ENCODE assay signal across 7 cellular contexts in the genomic region with DNA sequence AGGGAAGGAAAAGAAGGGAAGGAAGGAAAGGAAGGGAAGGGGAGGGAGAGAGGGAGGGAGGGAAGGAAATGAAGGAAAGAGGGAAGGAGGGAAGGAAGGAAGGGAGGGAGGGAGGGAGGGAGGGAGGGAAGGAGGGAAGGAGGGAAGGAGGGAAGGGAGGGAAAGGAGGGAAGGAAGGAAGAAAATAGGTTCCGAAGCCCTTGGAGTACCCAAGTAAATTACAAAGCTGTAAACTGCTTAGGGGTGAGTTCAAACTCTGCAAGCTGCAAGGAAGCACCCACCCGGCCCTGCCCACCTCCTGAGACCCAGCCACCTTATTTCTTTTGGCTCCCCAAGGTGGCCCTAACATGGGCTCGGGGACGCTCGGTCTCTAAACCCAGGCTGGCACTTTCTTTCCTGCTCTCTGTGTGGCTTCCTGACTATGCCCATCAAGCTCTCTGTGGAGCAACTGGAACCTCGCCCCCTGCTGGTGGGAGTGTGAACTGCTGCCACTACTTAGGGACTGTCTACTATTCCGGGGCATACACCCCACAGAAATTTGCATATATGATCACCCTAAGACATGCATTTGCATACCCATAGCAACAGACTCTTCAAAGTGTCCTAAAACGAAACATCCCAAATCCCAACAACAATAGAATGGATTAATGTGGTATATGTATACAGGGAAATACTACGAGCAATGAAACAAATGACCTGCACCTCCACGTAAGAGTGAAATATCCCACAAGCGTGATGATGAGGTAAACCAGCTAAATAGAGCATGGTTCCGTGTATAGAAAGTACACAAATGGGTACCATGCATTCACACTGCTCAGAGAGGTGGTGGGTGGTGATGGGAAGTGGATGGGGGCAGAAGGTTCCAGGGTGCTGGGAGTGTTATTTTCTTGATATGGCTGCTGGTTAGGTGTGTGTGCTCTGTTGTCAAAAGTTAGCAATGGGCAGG.
DNase-seq lines count a peak whose midpoint lies in the region; TF ChIP-seq lines count a peak whose summit lies in the region.

No MANE protein-coding gene starts in this region.

- no peaks in the 10 kb centered on the region for H3K79me2 ChIP-seq in OCI-LY7 (ENCODE audit: insufficient read depth, low read depth, low read length)

- H3K27me3 ChIP-seq in left ventricle myocardium inferior (ENCODE audit: low read depth), result no peaks in the 10 kb centered on the region

- no peaks in the 10 kb centered on the region for H3K4me1 ChIP-seq in OCI-LY7 (ENCODE audit: insufficient read depth, low read length, poor library complexity, severe bottlenecking)
- no peaks in the 10 kb centered on the region for H3K4me1 ChIP-seq in left ventricle myocardium inferior

- peak; percentile 31 for DNase-seq in GM13977 (ENCODE audit: low spot score)
- no peak for DNase-seq in HFF-Myc (ENCODE audit: extremely low read depth, low read depth)
- DNase-seq in OCI-LY7 (ENCODE audit: low spot score), result peak; percentile 46
- DNase-seq in activated T-helper 1 cell treated with Interleukin-2 at 50 U/mL for 16 hours (ENCODE audit: low read depth), result peak; percentile 58
- peak; percentile 31 for DNase-seq in left ventricle myocardium inferior
- peak; percentile 76 for DNase-seq in stimulated activated CD4-positive, alpha-beta T cell treated with anti-CD3 and anti-CD28 coated beads, Interleukin-4, amount 100 ng/mL, for 1 hour
- DNase-seq in NCI-H2227 (lab: John Stamatoyannopoulos, UW; ENCODE audit: unreplicated experiment), result no peak

- no peak overlapping the region for H3K4me2 ChIP-seq in OCI-LY7 (ENCODE audit: low read length)

- CTCF ChIA-PET in OCI-LY7 (lab: Charles Lee; ENCODE audit: unreplicated experiment), result interaction anchor here (0.6 kb wide), 1 partner anchor 181 kb away, joined by 15 read pairs; no protein-coding TSS in a partner anchor

- H3K9me2 ChIP-seq in OCI-LY7 (ENCODE audit: insufficient read depth, low read length), result no peaks in the 10 kb centered on the region

- BruUV-seq in OCI-LY7 (replicated peaks; lab: Mats Ljungman, UMichigan), result no TSS peak

- H3K4me3 ChIP-seq in HFF-Myc (replicated peaks; ENCODE audit: low read depth, low read length), result no peak overlapping the region
- H3K4me3 ChIP-seq in OCI-LY7 (ENCODE audit: low read depth, low read length, poor library complexity, severe bottlenecking), result no peak overlapping the region
- no peak overlapping the region for H3K4me3 ChIP-seq in left ventricle myocardium inferior

- H3K9me3 ChIP-seq in OCI-LY7 (ENCODE audit: low read length) (no peaks in the 10 kb centered on the region), left ventricle myocardium inferior (replicated peaks) (no peaks in the 10 kb centered on the region)

- no peak overlapping the region for H2AFZ ChIP-seq in OCI-LY7 (ENCODE audit: low read length)

- no peak overlapping the region for H3K27ac ChIP-seq in OCI-LY7 (ENCODE audit: low read depth, low read length, poor library complexity, severe bottlenecking)
- H3K27ac ChIP-seq in left ventricle myocardium inferior (replicated peaks), result no peak overlapping the region

- peak; percentile 54 for TF ChIP-seq CTCF in GM13977 (IDR thresholded peaks at IDR 0.05; ENCODE audit: extremely low read depth, insufficient read depth, missing control alignments)
- TF ChIP-seq CTCF in HFF-Myc (IDR thresholded peaks at IDR 0.05; ENCODE audit: low read depth, low read length, missing control alignments), result peak; percentile 75
- peak; percentile 80 for TF ChIP-seq CTCF in OCI-LY7 (conservative IDR thresholded peaks at IDR 0.05; ENCODE audit: low read length)
- TF ChIP-seq CTCF in left ventricle myocardium inferior (IDR thresholded peaks at IDR 0.05; ENCODE audit: borderline replicate concordance), result peak; percentile 68

- in situ Hi-C loops in GM13977 (cut with MboI; ENCODE audit: low pct_unique_long_range_greater_than_20kb, low sequenced_read_pairs, unreplicated experiment), result no loop called here

- intact Hi-C loops in OCI-LY7 (cut with micrococcal nuclease; ENCODE audit: unreplicated experiment) (no loop called here), left ventricle myocardium inferior (cut with micrococcal nuclease) (no loop called here)

- no peaks in the 10 kb centered on the region for H4K20me1 ChIP-seq in OCI-LY7 (ENCODE audit: insufficient read depth, low read length)

- H3K36me3 ChIP-seq in OCI-LY7 (ENCODE audit: insufficient read depth, low read length) (no peaks in the 10 kb centered on the region), left ventricle myocardium inferior (no peaks in the 10 kb centered on the region)

- POLR2A ChIA-PET in OCI-LY7 (lab: Charles Lee), result interaction anchor here (0.6 kb wide), 2 partner anchors 157 to 580 kb away, joined by 3 to 4 read pairs; no protein-coding TSS in a partner anchor

Comparison
In these comparisons a context has a peak if more than half of its experiments do, and no peak if none do; other contexts are left out.
1. DNase-seq: peak in GM13977 (single experiment), OCI-LY7 (single experiment), activated T-helper 1 cell treated with Interleukin-2 at 50 U/mL for 16 hours (single experiment), left ventricle myocardium inferior (single experiment) and stimulated activated CD4-positive, alpha-beta T cell treated with anti-CD3 and anti-CD28 coated beads, Interleukin-4, amount 100 ng/mL, for 1 hour (single experiment); none in HFF-Myc (single experiment) and NCI-H2227 (single experiment).
2. Peak in every context shown above with its lines, with median percentiles within 50 percentile points of each other: CTCF ChIP-seq.